Comparison of ENCODE assay signal across 9 cellular contexts in the genomic region with DNA sequence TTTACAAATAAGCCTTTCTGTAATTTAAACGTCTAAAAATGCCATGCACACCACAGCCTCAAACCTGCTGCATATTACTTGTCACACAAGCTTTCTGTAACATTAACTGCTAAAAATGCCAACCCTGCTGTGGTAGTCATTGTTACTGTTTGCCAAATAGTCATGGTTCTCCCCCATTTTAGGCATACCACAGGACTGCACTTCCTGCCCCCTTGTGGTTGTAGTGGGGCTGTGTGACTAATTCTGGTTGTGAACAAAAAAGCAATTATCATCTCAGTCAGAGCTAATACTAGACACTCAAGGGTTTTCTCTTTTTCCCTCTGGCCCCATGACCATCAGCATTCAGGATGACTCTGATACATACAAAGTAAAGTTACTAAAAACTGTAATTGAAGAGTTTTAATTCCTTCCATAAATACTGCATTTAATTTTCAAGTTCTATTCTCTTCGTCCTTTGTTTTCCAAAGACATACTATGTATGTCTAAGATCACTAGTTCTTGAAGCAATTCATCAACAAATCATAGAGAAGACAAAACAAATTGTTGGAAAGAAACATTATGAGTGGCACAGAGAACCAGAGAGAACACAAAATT. TPM values are rescaled to one million over a fixed set of nuclear protein-coding genes. Genes with fewer than 3 reads are reported as not detected.
DNase-seq lines count a peak whose midpoint lies in the region; ATAC-seq and TF ChIP-seq lines count a peak whose summit lies in the region.
"Had no signal": no experiment of that assay in that cellular context is flagged by ENCODE, and none has a peak within 500 bp of the region (broad histone marks: within the 10 kb centered on the region; RNA-seq: fewer than 3 reads in every experiment).

No MANE protein-coding gene starts in this region.

- H2AFZ ChIP-seq in PC-3 (ENCODE audit: low read length), result no peak overlapping the region

- no peaks in the 10 kb centered on the region for H3K9me2 ChIP-seq in PC-3 (replicated peaks; ENCODE audit: low read length)

- H3K79me2 ChIP-seq in PC-3 (ENCODE audit: low read length), result no peaks in the 10 kb centered on the region

- no peaks in the 10 kb centered on the region for H3F3A ChIP-seq in PC-3 (ENCODE audit: low read length, unreplicated experiment)

- TF ChIP-seq CTCF in C4-2B (conservative IDR thresholded peaks at IDR 0.05), result peak; percentile 77
- TF ChIP-seq CTCF in PC-3 (conservative IDR thresholded peaks at IDR 0.05; ENCODE audit: low read depth, low read length), result peak; percentile 100

- no peak overlapping the region for H3K27ac ChIP-seq in C4-2B
- H3K27ac ChIP-seq in PC-3 (ENCODE audit: low read length), result no peak overlapping the region
- no peak overlapping the region for H3K27ac ChIP-seq in effector memory CD4-positive, alpha-beta T cell (ENCODE audit: insufficient read depth, low read length, poor library complexity, severe bottlenecking)

- H3K4me2 ChIP-seq in PC-3 (ENCODE audit: low read length), result no peak overlapping the region

- H4K20me1 ChIP-seq in PC-3 (ENCODE audit: low read length), result no peaks in the 10 kb centered on the region

- no peaks in the 10 kb centered on the region for H3K36me3 ChIP-seq in PC-3 (ENCODE audit: low read depth, low read length)
- H3K36me3 ChIP-seq in effector memory CD4-positive, alpha-beta T cell (ENCODE audit: control insufficient read depth, insufficient read depth, low read length), result no peaks in the 10 kb centered on the region

- POLR2A ChIA-PET in PC-3 (lab: Charles Lee; ENCODE audit: unreplicated experiment), result no interaction called here

- H3K9me3 ChIP-seq in PC-3 (ENCODE audit: low read length), result no peaks in the 10 kb centered on the region
- H3K9me3 ChIP-seq in effector memory CD4-positive, alpha-beta T cell (ENCODE audit: control insufficient read depth, low read length), result no peaks in the 10 kb centered on the region

- no TSS peak for BruUV-seq in PC-3 (replicated peaks; lab: Mats Ljungman, UMichigan)

- H3K4me1 ChIP-seq in PC-3 (ENCODE audit: insufficient read depth, low read length), result peaks cover 3% of the 10 kb centered on the region; the same call in 1 of the 2 replicates
- H3K4me1 ChIP-seq in effector memory CD4-positive, alpha-beta T cell (ENCODE audit: control insufficient read depth, insufficient read depth, low read length, poor library complexity, severe bottlenecking), result no peaks in the 10 kb centered on the region

- no peak overlapping the region for H3K9ac ChIP-seq in PC-3 (ENCODE audit: low read length)

- H3K27me3 ChIP-seq in PC-3 (ENCODE audit: low read length), result peaks cover 41% of the 10 kb centered on the region
- H3K27me3 ChIP-seq in effector memory CD4-positive, alpha-beta T cell (replicated peaks; ENCODE audit: control insufficient read depth, insufficient read depth, low read length, poor library complexity, severe bottlenecking), result no peaks in the 10 kb centered on the region

- peak; percentile 82 for ATAC-seq in GM18502 (IDR thresholded peaks at IDR 0.05; ENCODE audit: poor library complexity, unreplicated experiment)
- ATAC-seq in HG03354 (IDR thresholded peaks at IDR 0.05; ENCODE audit: poor library complexity, severe bottlenecking, unreplicated experiment), result peak; percentile 85
- peak; percentile 94 for ATAC-seq in PC-3

- DNase-seq in PC-3 (peak; percentile 93), fibroblast of gingiva (ENCODE audit: low read depth) (peak; percentile 38), retina (peak; percentile 31)
- DNase-seq in effector memory CD4-positive, alpha-beta T cell, result no peak
- no peak for DNase-seq in activated CD8-positive, alpha-beta memory T cell treated with anti-CD3 and anti-CD28 coated beads for 24 hours
- DNase-seq: naive B cell had no signal

- H3K4me3 ChIP-seq in PC-3 (ENCODE audit: low read length), result no peak overlapping the region
- no peak overlapping the region for H3K4me3 ChIP-seq in effector memory CD4-positive, alpha-beta T cell (ENCODE audit: insufficient read depth, low read depth, low read length, poor library complexity, severe bottlenecking)

- CTCF ChIA-PET in PC-3 (lab: Charles Lee), result interaction anchor here (0.5 to 1.8 kb wide), 4 partner anchors 54 to 202 kb away, joined by 3 to 12 read pairs (median 3); no protein-coding TSS in a partner anchor

- intact Hi-C loops in PC-3 (cut with micrococcal nuclease), result loop anchor here (1.0 kb wide), 1 partner anchor 179 kb away; no protein-coding TSS in a partner anchor

RNA-seq across cellular contexts. Expression of a gene that starts 5.7 kb away (rescaled TPM):
- total RNA-seq in PC-3 (2014; rRNA removed), result not detected in 2 replicates

Comparison
In these comparisons a context has a peak if more than half of its experiments do, and no peak if none do; other contexts are left out.
1. DNase-seq: peak in PC-3 (single experiment), fibroblast of gingiva (single experiment) and retina (single experiment); none in effector memory CD4-positive, alpha-beta T cell (0 of 3) and activated CD8-positive, alpha-beta memory T cell treated with anti-CD3 and anti-CD28 coated beads for 24 hours (single experiment).
2. Peak in every context shown above with its lines, with median percentiles within 50 percentile points of each other: ATAC-seq.